14 cellular contexts compared by ENCODE assay signal in the genomic region with DNA sequence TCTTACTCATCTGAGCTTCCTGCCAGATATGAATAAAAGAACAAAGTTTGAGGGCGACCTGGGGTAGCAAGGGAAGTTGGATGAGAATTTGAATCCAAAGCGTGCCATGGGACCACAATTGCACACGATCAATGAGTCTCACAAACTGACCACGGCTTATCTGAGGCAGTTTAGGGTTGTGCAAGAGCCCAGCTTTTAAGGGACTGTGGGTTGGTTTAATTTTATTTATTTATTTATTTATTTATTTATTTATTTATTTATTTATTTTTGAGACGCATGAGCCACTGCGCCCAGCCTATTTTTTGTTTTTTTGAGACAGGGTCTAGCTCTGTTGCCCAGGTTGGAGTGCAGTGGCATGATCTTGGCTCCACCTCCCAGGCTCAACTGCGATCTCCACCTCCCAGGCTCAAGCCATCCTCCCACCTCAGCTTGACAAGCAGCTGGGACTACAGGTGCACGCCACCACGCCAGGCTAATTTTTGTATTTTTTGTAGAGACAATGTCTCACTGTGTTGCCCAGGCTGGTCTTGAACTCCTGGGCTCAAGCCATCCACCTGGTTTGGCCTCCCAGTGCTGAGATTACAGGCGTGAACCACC. TPM values are rescaled to one million over a fixed set of nuclear protein-coding genes. Genes with fewer than 3 reads are reported as not detected.
DNase-seq lines count a peak whose midpoint lies in the region; ATAC-seq and TF ChIP-seq lines count a peak whose summit lies in the region.
"Had no signal": no experiment of that assay in that cellular context is flagged by ENCODE, and none has a peak within 500 bp of the region (broad histone marks: within the 10 kb centered on the region; RNA-seq: fewer than 3 reads in every experiment).

No MANE protein-coding gene starts in this region.

- H3K36me3 Mint-ChIP-seq in activated naive CD4-positive, alpha-beta T cell treated with anti-CD3 and anti-CD28 coated beads, Interleukin-2, amount 10 ng/mL, durations not matched to agents 7 days and 5 days: no peaks in the 10 kb centered on the region
- no peaks in the 10 kb centered on the region for H3K36me3 Mint-ChIP-seq in glutamatergic neuron (ENCODE audit: unreplicated experiment)
- no peaks in the 10 kb centered on the region for H3K36me3 Mint-ChIP-seq in stimulated activated memory B cell treated with anti-CD40 and anti-IgM and Interleukin-4, amounts not matched to agents 10 μg/mL and 1 μg/mL and 100 μg/mL, for 72 hours
- H3K36me3 Mint-ChIP-seq: activated naive CD4-positive, alpha-beta T cell treated with anti-CD3 and anti-CD28 coated beads, Interleukin-2, amount 50 U/mL, for 72 hours had no signal

- peak overlapping the region; percentile 91 for H3K4me3 Mint-ChIP-seq in activated naive CD4-positive, alpha-beta T cell treated with anti-CD3 and anti-CD28 coated beads, Interleukin-2, amount 10 ng/mL, durations not matched to agents 7 days and 5 days
- H3K4me3 Mint-ChIP-seq in glutamatergic neuron (ENCODE audit: unreplicated experiment): peak overlapping the region; percentile 81
- peak overlapping the region; percentile 94 for H3K4me3 Mint-ChIP-seq in stimulated activated memory B cell treated with anti-CD40 and anti-IgM and Interleukin-4, amounts not matched to agents 10 μg/mL and 1 μg/mL and 100 μg/mL, for 72 hours

- H2AFZ ChIP-seq in PC-9: peak overlapping the region; percentile 83; the same call in 1 of the 2 replicates

- intact Hi-C loops in PC-9 (cut with micrococcal nuclease; ENCODE audit: unreplicated experiment): no loop called here

- no peak overlapping the region for H3K27ac ChIP-seq in PC-9
- H3K27ac ChIP-seq: colonic mucosa had no signal

- H3K9me3 Mint-ChIP-seq in activated naive CD4-positive, alpha-beta T cell treated with anti-CD3 and anti-CD28 coated beads, Interleukin-2, amount 10 ng/mL, durations not matched to agents 7 days and 5 days: no peaks in the 10 kb centered on the region
- H3K9me3 Mint-ChIP-seq in glutamatergic neuron (ENCODE audit: unreplicated experiment): peaks cover 4% of the 10 kb centered on the region
- no peaks in the 10 kb centered on the region for H3K9me3 Mint-ChIP-seq in stimulated activated memory B cell treated with anti-CD40 and anti-IgM and Interleukin-4, amounts not matched to agents 10 μg/mL and 1 μg/mL and 100 μg/mL, for 72 hours
- H3K9me3 Mint-ChIP-seq: activated naive CD4-positive, alpha-beta T cell treated with anti-CD3 and anti-CD28 coated beads, Interleukin-2, amount 50 U/mL, for 72 hours had no signal

- ATAC-seq in stimulated activated memory B cell treated with anti-CD40 and anti-IgM and Interleukin-4, amounts not matched to agents 10 μg/mL and 1 μg/mL and 100 μg/mL, for 72 hours: no peak
- ATAC-seq in GM21423 (IDR thresholded peaks at IDR 0.05; ENCODE audit: unreplicated experiment): no peak

- H3K9me2 ChIP-seq in PC-9 (ENCODE audit: insufficient read depth): no peaks in the 10 kb centered on the region

- H3K9me3 ChIP-seq in PC-9 (ENCODE audit: insufficient read depth, low read depth): no peaks in the 10 kb centered on the region
- H3K9me3 ChIP-seq: colonic mucosa had no signal

- H3K4me1 Mint-ChIP-seq in activated naive CD4-positive, alpha-beta T cell treated with anti-CD3 and anti-CD28 coated beads, Interleukin-2, amount 10 ng/mL, durations not matched to agents 7 days and 5 days: peaks cover 9% of the 10 kb centered on the region
- H3K4me1 Mint-ChIP-seq in glutamatergic neuron (ENCODE audit: low read depth, unreplicated experiment): no peaks in the 10 kb centered on the region
- peaks cover 11% of the 10 kb centered on the region for H3K4me1 Mint-ChIP-seq in stimulated activated memory B cell treated with anti-CD40 and anti-IgM and Interleukin-4, amounts not matched to agents 10 μg/mL and 1 μg/mL and 100 μg/mL, for 72 hours

- no peak overlapping the region for H3K27ac Mint-ChIP-seq in activated naive CD4-positive, alpha-beta T cell treated with anti-CD3 and anti-CD28 coated beads, Interleukin-2, amount 10 ng/mL, durations not matched to agents 7 days and 5 days
- no peak overlapping the region for H3K27ac Mint-ChIP-seq in glutamatergic neuron (ENCODE audit: unreplicated experiment)
- no peak overlapping the region for H3K27ac Mint-ChIP-seq in stimulated activated memory B cell treated with anti-CD40 and anti-IgM and Interleukin-4, amounts not matched to agents 10 μg/mL and 1 μg/mL and 100 μg/mL, for 72 hours

- DNase-seq in activated naive CD4-positive, alpha-beta T cell treated with anti-CD3 and anti-CD28 coated beads, Interleukin-2, amount 10 ng/mL, durations not matched to agents 7 days and 5 days: no peak
- no peak for DNase-seq in activated naive CD4-positive, alpha-beta T cell treated with anti-CD3 and anti-CD28 coated beads, Interleukin-2, amount 50 U/mL, for 16 hours
- DNase-seq in PC-9 (no peak), glutamatergic neuron (no peak), NCI-H1930 (lab: John Stamatoyannopoulos, UW) (no peak), iPS-NIHi7 (ENCODE audit: extremely low spot score) (no peak)
- DNase-seq: colonic mucosa, islet precursor cell, NCI-H1436, SIG-M5 had no signal

- no peaks in the 10 kb centered on the region for H4K20me1 ChIP-seq in PC-9 (ENCODE audit: insufficient read depth)

- no peaks in the 10 kb centered on the region for H3F3A ChIP-seq in PC-9 (ENCODE audit: insufficient read depth, low read depth)

- POLR2A ChIA-PET in PC-9 (lab: Charles Lee; ENCODE audit: unreplicated experiment): no interaction called here

- TF ChIP-seq CTCF in PC-9 (conservative IDR thresholded peaks at IDR 0.05) (no peak), glutamatergic neuron (IDR thresholded peaks at IDR 0.05; ENCODE audit: partially characterized antibody, unreplicated experiment) (no peak)

- H3K36me3 ChIP-seq in PC-9 (ENCODE audit: low read depth): no peaks in the 10 kb centered on the region
- H3K36me3 ChIP-seq: colonic mucosa had no signal

- no peaks in the 10 kb centered on the region for H3K27me3 ChIP-seq in PC-9 (ENCODE audit: insufficient read depth, low read depth)
- H3K27me3 ChIP-seq: colonic mucosa had no signal

- BruUV-seq in PC-9 (replicated peaks; lab: Mats Ljungman, UMichigan): no TSS peak

- CTCF ChIA-PET in activated naive CD4-positive, alpha-beta T cell treated with anti-CD3 and anti-CD28 coated beads, Interleukin-2, amount 10 ng/mL, durations not matched to agents 7 days and 5 days (lab: Charles Lee): interaction anchor here (0.9 to 4.1 kb wide), 4 partner anchors 9 to 271 kb away, joined by 3 to 30 read pairs (median 10); a partner anchor contains a TSS
- CTCF ChIA-PET in PC-9 (lab: Charles Lee): no interaction called here

- peak overlapping the region; percentile 78 for H3K4me2 ChIP-seq in PC-9

- H3K79me2 ChIP-seq in PC-9 (ENCODE audit: low read depth): 0 out of 2 replicates have a peak, but pooled peaks cover 3% of the 10 kb centered on the region

- H3K27me3 Mint-ChIP-seq in activated naive CD4-positive, alpha-beta T cell treated with anti-CD3 and anti-CD28 coated beads, Interleukin-2, amount 10 ng/mL, durations not matched to agents 7 days and 5 days: peaks cover 16% of the 10 kb centered on the region
- H3K27me3 Mint-ChIP-seq in glutamatergic neuron (ENCODE audit: unreplicated experiment): no peaks in the 10 kb centered on the region
- H3K27me3 Mint-ChIP-seq in stimulated activated memory B cell treated with anti-CD40 and anti-IgM and Interleukin-4, amounts not matched to agents 10 μg/mL and 1 μg/mL and 100 μg/mL, for 72 hours: no peaks in the 10 kb centered on the region

- no peak overlapping the region for H3K4me3 ChIP-seq in PC-9

- H3K4me1 ChIP-seq in PC-9 (replicated peaks; ENCODE audit: insufficient read depth): peaks cover 5% of the 10 kb centered on the region; the same call in 1 of the 2 replicates
- H3K4me1 ChIP-seq: colonic mucosa had no signal

RNA-seq across cellular contexts. Expression of a gene that starts 1.1 kb away (rescaled TPM):
- total RNA-seq in PC-9 (2021) (2.9 TPM in 2 replicates), glutamatergic neuron (ENCODE audit: unreplicated experiment) (not detected)

RNA-seq across cellular contexts. Expression of a gene that starts 1.8 kb away (rescaled TPM):
- total RNA-seq in PC-9 (2021) (0.25 and 0.35 TPM in 2 replicates), glutamatergic neuron (ENCODE audit: unreplicated experiment) (not detected)
- total RNA-seq: colonic mucosa, mucosa of gallbladder had no signal

RNA-seq across cellular contexts. Expression of a gene that starts 51.9 kb away (rescaled TPM):
- total RNA-seq in PC-9 (2021): 0.45 and 1.3 TPM in 2 replicates
- total RNA-seq in glutamatergic neuron (ENCODE audit: unreplicated experiment): not detected
